1 cellular context compared by ENCODE assay signal in genomic region chr9:69444021-69444420, GRCh38.
TF ChIP-seq lines count a peak whose summit lies in the region.

No MANE protein-coding gene starts in this region.

TF ChIP-seq in SK-N-SH, 30 proteins besides CTCF, POLR2A, EP300 and RAD21 (continued from another document):
- TF ChIP-seq GABPA (IDR thresholded peaks at IDR 0.05; ENCODE audit: low read depth) (no peak), TCF12 (IDR thresholded peaks at IDR 0.05) (peak; percentile 40; the same call in 1 of the 2 replicates), IRF3 (IDR thresholded peaks at IDR 0.05; ENCODE audit: low read depth, low read length) (no peak), MAX (IDR thresholded peaks at IDR 0.05; ENCODE audit: low read depth) (peak; percentile 34; the same call in 1 of the 2 replicates), REST (IDR thresholded peaks at IDR 0.05; ENCODE audit: low read depth, low read length) (no peak), PBX3 (IDR thresholded peaks at IDR 0.05) (peak; percentile 50), USF1 (IDR thresholded peaks at IDR 0.05; ENCODE audit: borderline replicate concordance, low read depth) (no peak)
